In the genomic region with DNA sequence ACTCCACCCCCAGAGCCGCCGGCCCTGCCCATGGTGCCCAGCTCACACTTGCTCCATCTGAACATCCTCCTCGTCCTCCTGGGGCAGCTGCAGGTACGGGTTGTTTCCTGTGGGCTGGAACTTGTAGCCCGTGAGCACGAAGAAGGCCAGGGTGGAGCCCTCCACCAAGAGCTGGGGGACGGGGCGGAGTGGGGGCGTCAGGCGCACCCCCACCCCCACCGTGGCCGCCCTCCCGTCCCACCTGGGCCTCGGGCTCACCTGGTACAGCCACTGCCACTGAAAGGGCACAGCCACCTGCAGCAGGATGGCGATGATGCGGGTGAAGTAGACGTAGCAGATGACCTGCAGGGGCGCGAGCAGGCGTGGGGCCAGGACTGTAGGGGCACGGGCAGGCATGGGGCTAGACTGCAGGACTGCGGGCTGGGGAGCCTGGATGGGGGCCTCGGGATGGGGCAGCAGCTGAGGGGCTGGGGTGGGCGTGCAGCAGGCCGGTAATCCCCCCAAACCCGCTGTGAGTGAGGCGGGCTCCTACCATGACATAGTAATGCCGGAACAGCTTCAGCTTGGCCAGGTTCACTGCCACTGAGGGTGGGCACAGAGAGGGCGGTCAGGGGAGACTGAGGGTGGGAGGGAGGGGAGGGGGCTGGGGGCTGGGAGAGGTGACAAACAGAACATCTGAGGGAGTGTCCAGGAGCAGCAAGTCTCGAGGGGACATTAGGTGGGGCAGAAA, we compare ENCODE assay signal across 15 cellular contexts. TPM values are rescaled to one million over a fixed set of nuclear protein-coding genes. Genes with fewer than 3 reads are reported as not detected.
DNase-seq lines count a peak whose midpoint lies in the region; ATAC-seq and TF ChIP-seq lines count a peak whose summit lies in the region.
"Had no signal": no experiment of that assay in that cellular context is flagged by ENCODE, and none has a peak within 500 bp of the region (broad histone marks: within the 10 kb centered on the region; RNA-seq: fewer than 3 reads in every experiment).

No MANE protein-coding gene starts in this region.

- peaks cover 11% of the 10 kb centered on the region for H3K79me2 ChIP-seq in SK-N-SH (ENCODE audit: insufficient read depth)

- H3K36me3 ChIP-seq in SK-N-SH (replicated peaks in 1 of 2; ENCODE audit: control insufficient read depth in 1 of 2, insufficient read depth in 2 of 2, low read length in 1 of 2) (peaks cover 0 to 5% of the 10 kb centered on the region in 2 experiments), body of pancreas (replicated peaks in 1 of 2; ENCODE audit: insufficient read depth in 1 of 2, low read depth in 2 of 2) (peaks cover 0 to 8% of the 10 kb centered on the region in 2 donors), mucosa of rectum (ENCODE audit: control insufficient read depth in 2 of 2, insufficient read depth in 2 of 2, low read length in 2 of 2) (peaks cover 3 to 11% of the 10 kb centered on the region in 2 donors), upper lobe of left lung (peaks cover 7 to 33% (median 25%) of the 10 kb centered on the region in 4 donors)

- no peaks in the 10 kb centered on the region for H4K20me1 ChIP-seq in SK-N-SH (ENCODE audit: insufficient read depth)

- POLR2A ChIA-PET in SK-N-SH (lab: Yijun Ruan, JAX): no interaction called here

- WGBS in SK-N-SH (ENCODE audit: low lambda C conversion rate): 93% methylated on average over 21 of the region's 30 CpGs
- 86 to 91% methylated on average over 19 to 29 of the region's 30 CpGs for WGBS in body of pancreas, 2 donors
- 94 to 95% methylated on average over 16 to 29 of the region's 30 CpGs for WGBS in upper lobe of left lung, 2 donors

- no peak for TF ChIP-seq RAD21 in SK-N-SH (IDR thresholded peaks at IDR 0.05; ENCODE audit: low read length)

- H3K9ac ChIP-seq in SK-N-SH (no peak overlapping the region), mucosa of rectum (ENCODE audit: low read depth in 1 of 2, low read length in 2 of 2) (no peak overlapping the region)
- H3K9ac ChIP-seq: BLaER1 had no signal

- H2AFZ ChIP-seq in SK-N-SH (ENCODE audit: low read depth): no peak overlapping the region

- H3K4me1 ChIP-seq in SK-N-SH (ENCODE audit: control insufficient read depth in 1 of 2, insufficient read depth in 2 of 2, low read depth in 1 of 2, low read length in 1 of 2): peaks cover 8% of the 10 kb centered on the region in 2 experiments; a peak in 2 of 4 replicates
- peaks cover 37% of the 10 kb centered on the region for H3K4me1 ChIP-seq in body of pancreas
- H3K4me1 ChIP-seq in mucosa of rectum (ENCODE audit: control insufficient read depth in 2 of 2, insufficient read depth in 2 of 2, low read length in 2 of 2): peaks cover 9 to 10% of the 10 kb centered on the region in 2 donors
- peaks cover 22 to 41% (median 26%) of the 10 kb centered on the region in 4 donors for H3K4me1 ChIP-seq in upper lobe of left lung

- H3F3A ChIP-seq in SK-N-SH (replicated peaks; ENCODE audit: insufficient read depth): no peaks in the 10 kb centered on the region

- H3K9me2 ChIP-seq in SK-N-SH: no peaks in the 10 kb centered on the region

- H3K4me3 ChIP-seq in SK-N-SH (ENCODE audit: low read depth in 2 of 2, low read length in 1 of 2): no peak overlapping the region
- H3K4me3 ChIP-seq in body of pancreas: no peak overlapping the region
- H3K4me3 ChIP-seq in mucosa of rectum (ENCODE audit: low read length in 2 of 2): no peak overlapping the region
- peak overlapping the region in 1 of 4 donors; percentile 42 for H3K4me3 ChIP-seq in upper lobe of left lung
- H3K4me3 ChIP-seq: BLaER1, SJSA1 had no signal

- TF ChIP-seq EP300 in SK-N-SH (IDR thresholded peaks at IDR 0.05; ENCODE audit: borderline replicate concordance in 1 of 2, low read depth in 1 of 2, low read length in 1 of 2) (no peak), upper lobe of left lung (IDR thresholded peaks at IDR 0.05) (no peak)

- intact Hi-C loops in body of pancreas (cut with DNase I): no loop called here

- no peak overlapping the region for H3K4me2 ChIP-seq in SK-N-SH
- H3K4me2 ChIP-seq: BLaER1 had no signal

- TF ChIP-seq CTCF in SK-N-SH (IDR thresholded peaks at IDR 0.05) (no peak), body of pancreas (IDR thresholded peaks at IDR 0.05) (no peak), upper lobe of left lung (IDR thresholded peaks at IDR 0.05) (no peak)

- no peak for ATAC-seq in SK-N-SH treated with all-trans-retinoic acid at 6 μM for 48 hours
- peak; percentile 2 for ATAC-seq in body of pancreas
- ATAC-seq in upper lobe of left lung (ENCODE audit: low FRiP score in 2 of 2): no peak
- ATAC-seq in HG02973 (IDR thresholded peaks at IDR 0.05; ENCODE audit: unreplicated experiment): no peak

- DNase-seq in SK-N-SH (peak; percentile 17), body of pancreas (no peak), upper lobe of left lung (peak in 1 of 2 donors; percentile 82)
- DNase-seq in central memory CD4-positive, alpha-beta T cell: no peak
- no peak for DNase-seq in stimulated activated CD4-positive, alpha-beta T cell treated with anti-CD3 and anti-CD28 coated beads, Interleukin-2, amount 100 ng/mL, for 48 hours
- DNase-seq: 8988T, NCI-H1417 treated with DMSO at 0.1 percent for 48 hours, NCI-H1930, NCI-H526 treated with DMSO at 0.1 percent for 48 hours had no signal

- H3K9me3 ChIP-seq in SK-N-SH: no peaks in the 10 kb centered on the region
- H3K9me3 ChIP-seq in body of pancreas: no peaks in the 10 kb centered on the region
- H3K9me3 ChIP-seq in mucosa of rectum (ENCODE audit: control insufficient read depth in 2 of 2, low read length in 2 of 2): no peaks in the 10 kb centered on the region
- no peaks in the 10 kb centered on the region for H3K9me3 ChIP-seq in upper lobe of left lung
- H3K9me3 ChIP-seq: BLaER1, SJSA1 had no signal

- TF ChIP-seq POLR2A in body of pancreas (IDR thresholded peaks at IDR 0.05) (no peak), upper lobe of left lung (IDR thresholded peaks at IDR 0.05) (no peak)

- CTCF ChIA-PET in SK-N-SH (lab: Yijun Ruan, JAX): interaction anchor here (0.6 kb wide), 1 partner anchor 188 kb away, joined by 3 read pairs; no protein-coding TSS in a partner anchor

- H3K27ac ChIP-seq in SK-N-SH (ENCODE audit: low read depth in 2 of 2, low read length in 1 of 2) (no peak overlapping the region), body of pancreas (peak overlapping the region in 2 of 4 donors; percentile 69 to 86), mucosa of rectum (ENCODE audit: low read depth in 2 of 2, low read length in 2 of 2) (peak overlapping the region; percentile 56 to 64), upper lobe of left lung (peak overlapping the region; percentile 60 to 83 (median 76))
- H3K27ac ChIP-seq: BLaER1, SJSA1 had no signal

- H3K27me3 ChIP-seq in SK-N-SH (ENCODE audit: insufficient read depth) (no peaks in the 10 kb centered on the region), body of pancreas (no peaks in the 10 kb centered on the region), mucosa of rectum (ENCODE audit: control insufficient read depth in 2 of 2, insufficient read depth in 2 of 2, low read length in 2 of 2) (no peaks in the 10 kb centered on the region), upper lobe of left lung (no peaks in the 10 kb centered on the region)
- H3K27me3 ChIP-seq: BLaER1, SJSA1 had no signal

TF ChIP-seq in SK-N-SH, 30 proteins besides CTCF, POLR2A, EP300 and RAD21 (continues in another document):
- no peak for TF ChIP-seq SIN3A (IDR thresholded peaks at IDR 0.05; ENCODE audit: borderline replicate concordance, low read depth, low read length)
- no peak for TF ChIP-seq MEF2A (IDR thresholded peaks at IDR 0.05; ENCODE audit: borderline replicate concordance, low read depth)
- TF ChIP-seq GATA2 (CRISPR knock-in tag; IDR thresholded peaks at IDR 0.05): no peak
- no peak for TF ChIP-seq YY1 (IDR thresholded peaks at IDR 0.05; ENCODE audit: low read depth)
- TF ChIP-seq RXRA (IDR thresholded peaks at IDR 0.05; ENCODE audit: borderline replicate concordance, low read depth): no peak
- TF ChIP-seq RCOR1 (IDR thresholded peaks at IDR 0.05; ENCODE audit: low read length): no peak
- no peak for TF ChIP-seq POLR2AphosphoS5 (IDR thresholded peaks at IDR 0.05; ENCODE audit: low read depth, low read length)

TF ChIP-seq in SK-N-SH treated with all-trans-retinoic acid at 6 μM for 48 hours, 23 proteins besides CTCF, POLR2A, EP300 and RAD21 (continues in another document):
- TF ChIP-seq ZFP3 (CRISPR knock-in tag; IDR thresholded peaks at IDR 0.05): no peak

RNA-seq across cellular contexts. Expression of gene GPR108, which starts 6.3 kb away (rescaled TPM):
- 51.4 and 54.2 TPM in 2 replicates for polyA plus RNA-seq in SK-N-SH (2012; rRNA removed)
- 23.5 and 33.8 TPM in 2 replicates for polyA plus RNA-seq in SK-N-SH (2012; cell fraction: cytosol; rRNA removed)
- 143 and 206 TPM in 2 replicates for polyA plus RNA-seq in SK-N-SH (2012; cell fraction: nucleus; rRNA removed)
- 10 to 100 TPM; 68.2 to 75.8 TPM for total RNA-seq in body of pancreas
- total RNA-seq in upper lobe of left lung: 100 to 1,000 TPM in 1 of 6 donors, 10 to 100 TPM in 5; 51.6 to 105 (median 69.0) TPM

RNA-seq across cellular contexts. Expression of gene TRIP10, which starts 8.4 kb away (rescaled TPM):
- 35.4 and 42.9 TPM in 2 replicates for polyA plus RNA-seq in SK-N-SH (2012; rRNA removed)
- polyA plus RNA-seq in SK-N-SH (2012; cell fraction: cytosol; rRNA removed): 24.5 and 27.4 TPM in 2 replicates
- 129 and 150 TPM in 2 replicates for polyA plus RNA-seq in SK-N-SH (2012; cell fraction: nucleus; rRNA removed)
- total RNA-seq in body of pancreas (10 to 100 TPM; 23.1 to 31.9 TPM), upper lobe of left lung (100 to 1,000 TPM in 2 of 6 donors, 10 to 100 TPM in 4; 59.6 to 423 (median 74.3) TPM)

RNA-seq across cellular contexts. Expression of gene C3, which starts 10.7 kb away (rescaled TPM):
- 0.67 and 0.71 TPM in 2 replicates for polyA plus RNA-seq in SK-N-SH (2012; rRNA removed)
- polyA plus RNA-seq in SK-N-SH (2012; cell fraction: cytosol; rRNA removed): 0.17 and 0.42 TPM in 2 replicates
- 0.99 and 1.9 TPM in 2 replicates for polyA plus RNA-seq in SK-N-SH (2012; cell fraction: nucleus; rRNA removed)
- total RNA-seq in body of pancreas (100 to 1,000 TPM; 320 to 382 TPM), upper lobe of left lung (1,000 to 10,000 TPM in 2 of 6 donors, 100 to 1,000 TPM in 4; 461 to 1,221 (median 854) TPM)
- total RNA-seq: CD8-positive, alpha-beta T cell; SJSA1 had no signal

RNA-seq across cellular contexts. Expression of gene SH2D3A, which starts 36.1 kb away (rescaled TPM):
- 0.35 and 0.42 TPM in 2 replicates for polyA plus RNA-seq in SK-N-SH (2012; rRNA removed)
- 0.10 and 0.17 TPM in 2 replicates for polyA plus RNA-seq in SK-N-SH (2012; cell fraction: cytosol; rRNA removed)
- 1.2 and 1.4 TPM in 2 replicates for polyA plus RNA-seq in SK-N-SH (2012; cell fraction: nucleus; rRNA removed)
- total RNA-seq in body of pancreas (10 to 100 TPM; 18.4 to 60.0 TPM), upper lobe of left lung (100 to 1,000 TPM in 1 of 6 donors, 10 to 100 TPM in 5; 24.9 to 109 (median 35.8) TPM)
- total RNA-seq: SJSA1 had no signal

RNA-seq across cellular contexts. Expression of gene VAV1, which starts 41.4 kb away (rescaled TPM):
- 0.02 TPM in 1 of 2 replicates, not detected in the other for polyA plus RNA-seq in SK-N-SH (2012; rRNA removed)
- not detected in 2 replicates for polyA plus RNA-seq in SK-N-SH (2012; cell fraction: cytosol; rRNA removed)
- not detected in 2 replicates for polyA plus RNA-seq in SK-N-SH (2012; cell fraction: nucleus; rRNA removed)
- total RNA-seq in body of pancreas (1 to 10 TPM; 1.3 to 5.6 TPM), upper lobe of left lung (10 to 100 TPM; 13.9 to 53.4 (median 24.1) TPM)
- total RNA-seq: SJSA1 had no signal

Comparison
In these comparisons a context has a peak if more than half of its experiments do, and no peak if none do; other contexts are left out.
1. H3K27ac ChIP-seq: peak in mucosa of rectum (2 of 2) and upper lobe of left lung (4 of 4); none in SK-N-SH (0 of 2).